1 cellular context compared by ENCODE assay signal in the genomic region with DNA sequence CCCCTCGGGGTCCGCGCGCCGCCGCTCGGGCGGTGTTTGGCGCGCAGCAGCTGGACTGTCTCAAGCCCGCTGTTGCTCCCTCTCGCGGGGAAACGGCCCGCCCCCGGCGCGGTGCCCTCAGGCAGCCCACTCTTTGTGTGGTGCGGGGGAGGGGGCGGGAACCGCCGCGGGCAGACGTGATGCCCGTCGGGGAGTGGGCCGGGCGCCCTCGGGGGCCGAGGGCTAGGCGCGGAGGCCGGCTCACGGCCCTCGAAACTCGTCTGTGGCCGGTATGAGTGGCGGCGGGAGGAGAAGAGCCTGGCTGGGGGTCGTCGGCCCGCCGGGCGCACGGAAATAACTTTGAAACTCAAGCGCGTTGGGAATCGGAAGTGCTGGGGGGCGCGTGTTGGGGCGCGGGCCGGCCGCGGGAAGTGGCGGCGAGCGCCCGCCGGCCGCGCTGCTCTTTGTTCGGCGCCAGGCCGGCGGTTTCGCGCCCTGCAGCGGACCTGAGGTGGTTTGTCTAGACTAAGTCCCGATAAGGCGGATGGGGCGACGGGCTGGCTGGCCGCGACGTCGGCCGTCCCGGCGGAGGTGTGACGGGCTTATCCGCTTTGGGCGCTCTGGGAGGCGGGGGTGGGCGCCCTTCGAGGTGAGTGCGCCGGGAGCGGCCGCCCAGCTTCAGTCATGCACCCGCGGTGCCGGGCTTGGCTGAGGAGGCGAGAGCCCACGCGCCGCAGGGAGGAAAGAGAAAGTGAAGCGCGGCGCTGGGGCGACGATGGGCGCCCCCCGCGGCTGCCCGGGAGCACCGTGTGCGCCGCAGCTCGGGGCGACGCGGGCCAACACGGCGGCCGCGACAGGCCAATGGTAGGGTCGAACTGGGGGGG.
TF ChIP-seq lines count a peak whose summit lies in the region.

No MANE protein-coding gene starts in this region.

TF ChIP-seq in HepG2, 621 proteins besides CTCF, POLR2A, EP300 and RAD21 (continued from another document and continues in another):
- TF ChIP-seq, protein P1, sequence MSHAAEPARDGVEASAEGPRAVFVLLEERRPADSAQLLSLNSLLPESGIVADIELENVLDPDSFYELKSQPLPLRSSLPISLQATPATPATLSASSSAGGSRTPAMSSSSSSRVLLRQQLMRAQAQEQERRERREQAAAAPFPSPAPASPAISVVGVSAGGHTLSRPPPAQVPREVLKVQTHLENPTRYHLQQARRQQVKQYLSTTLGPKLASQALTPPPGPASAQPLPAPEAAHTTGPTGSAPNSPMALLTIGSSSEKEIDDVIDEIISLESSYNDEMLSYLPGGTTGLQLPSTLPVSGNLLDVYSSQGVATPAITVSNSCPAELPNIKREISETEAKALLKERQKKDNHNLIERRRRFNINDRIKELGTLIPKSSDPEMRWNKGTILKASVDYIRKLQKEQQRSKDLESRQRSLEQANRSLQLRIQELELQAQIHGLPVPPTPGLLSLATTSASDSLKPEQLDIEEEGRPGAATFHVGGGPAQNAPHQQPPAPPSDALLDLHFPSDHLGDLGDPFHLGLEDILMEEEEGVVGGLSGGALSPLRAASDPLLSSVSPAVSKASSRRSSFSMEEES (CRISPR knock-in tag; IDR thresholded peaks at IDR 0.05): no peak
- no peak; the same call in 1 of the 2 replicates for TF ChIP-seq HOXA3 (CRISPR knock-in tag; IDR thresholded peaks at IDR 0.05)
- TF ChIP-seq ZMYM3 (CRISPR knock-in tag; IDR thresholded peaks at IDR 0.05): no peak
- no peak for TF ChIP-seq ZKSCAN1 (IDR thresholded peaks at IDR 0.05; ENCODE audit: low read length)
- TF ChIP-seq SOX13 (IDR thresholded peaks at IDR 0.05): no peak
- TF ChIP-seq SOX13 (CRISPR knock-in tag; conservative IDR thresholded peaks at IDR 0.05 in 1 of 2, IDR thresholded peaks at IDR 0.05 in 1 of 2): no peak
- no peak for TF ChIP-seq ZNF296 (CRISPR knock-in tag; conservative IDR thresholded peaks at IDR 0.05)
- TF ChIP-seq, protein P2, sequence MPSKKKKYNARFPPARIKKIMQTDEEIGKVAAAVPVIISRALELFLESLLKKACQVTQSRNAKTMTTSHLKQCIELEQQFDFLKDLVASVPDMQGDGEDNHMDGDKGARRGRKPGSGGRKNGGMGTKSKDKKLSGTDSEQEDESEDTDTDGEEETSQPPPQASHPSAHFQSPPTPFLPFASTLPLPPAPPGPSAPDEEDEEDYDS (CRISPR knock-in tag; IDR thresholded peaks at IDR 0.05): no peak
- TF ChIP-seq ELF3 (CRISPR knock-in tag; IDR thresholded peaks at IDR 0.05): no peak
- no peak for TF ChIP-seq ZNF563 (CRISPR knock-in tag; IDR thresholded peaks at IDR 0.05)
- TF ChIP-seq, protein P3, sequence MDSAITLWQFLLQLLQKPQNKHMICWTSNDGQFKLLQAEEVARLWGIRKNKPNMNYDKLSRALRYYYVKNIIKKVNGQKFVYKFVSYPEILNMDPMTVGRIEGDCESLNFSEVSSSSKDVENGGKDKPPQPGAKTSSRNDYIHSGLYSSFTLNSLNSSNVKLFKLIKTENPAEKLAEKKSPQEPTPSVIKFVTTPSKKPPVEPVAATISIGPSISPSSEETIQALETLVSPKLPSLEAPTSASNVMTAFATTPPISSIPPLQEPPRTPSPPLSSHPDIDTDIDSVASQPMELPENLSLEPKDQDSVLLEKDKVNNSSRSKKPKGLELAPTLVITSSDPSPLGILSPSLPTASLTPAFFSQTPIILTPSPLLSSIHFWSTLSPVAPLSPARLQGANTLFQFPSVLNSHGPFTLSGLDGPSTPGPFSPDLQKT (CRISPR knock-in tag; IDR thresholded peaks at IDR 0.05; ENCODE audit: borderline replicate concordance): no peak
- TF ChIP-seq ZNF564 (CRISPR knock-in tag; IDR thresholded peaks at IDR 0.05): peak; percentile 90
- TF ChIP-seq, protein P4, sequence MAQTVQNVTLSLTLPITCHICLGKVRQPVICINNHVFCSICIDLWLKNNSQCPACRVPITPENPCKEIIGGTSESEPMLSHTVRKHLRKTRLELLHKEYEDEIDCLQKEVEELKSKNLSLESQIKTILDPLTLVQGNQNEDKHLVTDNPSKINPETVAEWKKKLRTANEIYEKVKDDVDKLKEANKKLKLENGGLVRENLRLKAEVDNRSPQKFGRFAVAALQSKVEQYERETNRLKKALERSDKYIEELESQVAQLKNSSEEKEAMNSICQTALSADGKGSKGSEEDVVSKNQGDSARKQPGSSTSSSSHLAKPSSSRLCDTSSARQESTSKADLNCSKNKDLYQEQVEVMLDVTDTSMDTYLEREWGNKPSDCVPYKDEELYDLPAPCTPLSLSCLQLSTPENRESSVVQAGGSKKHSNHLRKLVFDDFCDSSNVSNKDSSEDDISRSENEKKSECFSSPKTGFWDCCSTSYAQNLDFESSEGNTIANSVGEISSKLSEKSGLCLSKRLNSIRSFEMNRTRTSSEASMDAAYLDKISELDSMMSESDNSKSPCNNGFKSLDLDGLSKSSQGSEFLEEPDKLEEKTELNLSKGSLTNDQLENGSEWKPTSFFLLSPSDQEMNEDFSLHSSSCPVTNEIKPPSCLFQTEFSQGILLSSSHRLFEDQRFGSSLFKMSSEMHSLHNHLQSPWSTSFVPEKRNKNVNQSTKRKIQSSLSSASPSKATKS (CRISPR knock-in tag; IDR thresholded peaks at IDR 0.05): no peak; the same call in 1 of the 2 replicates
- TF ChIP-seq SOX6 (IDR thresholded peaks at IDR 0.05): no peak
- TF ChIP-seq SOX6 (CRISPR knock-in tag; IDR thresholded peaks at IDR 0.05): no peak
- TF ChIP-seq CHD4 (IDR thresholded peaks at IDR 0.05; ENCODE audit: borderline replicate concordance, low read length): no peak
- TF ChIP-seq MXD4 (CRISPR knock-in tag; IDR thresholded peaks at IDR 0.05): no peak; the same call in 1 of the 2 replicates
- TF ChIP-seq ZNF33B (CRISPR knock-in tag; IDR thresholded peaks at IDR 0.05): no peak
- no peak for TF ChIP-seq EHMT2 (IDR thresholded peaks at IDR 0.05; ENCODE audit: borderline replicate concordance, low read depth, low read length)
- TF ChIP-seq SUZ12 (IDR thresholded peaks at IDR 0.05; ENCODE audit: low read depth, low read length): no peak
- no peak for TF ChIP-seq CEBPB (IDR thresholded peaks at IDR 0.05; ENCODE audit: borderline replicate concordance, low read depth, low read length)
- no peak for TF ChIP-seq ZNF879 (CRISPR knock-in tag; IDR thresholded peaks at IDR 0.05)
- TF ChIP-seq, protein P5, sequence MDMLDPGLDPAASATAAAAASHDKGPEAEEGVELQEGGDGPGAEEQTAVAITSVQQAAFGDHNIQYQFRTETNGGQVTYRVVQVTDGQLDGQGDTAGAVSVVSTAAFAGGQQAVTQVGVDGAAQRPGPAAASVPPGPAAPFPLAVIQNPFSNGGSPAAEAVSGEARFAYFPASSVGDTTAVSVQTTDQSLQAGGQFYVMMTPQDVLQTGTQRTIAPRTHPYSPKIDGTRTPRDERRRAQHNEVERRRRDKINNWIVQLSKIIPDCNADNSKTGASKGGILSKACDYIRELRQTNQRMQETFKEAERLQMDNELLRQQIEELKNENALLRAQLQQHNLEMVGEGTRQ (IDR thresholded peaks at IDR 0.05; ENCODE audit: low read depth, low read length): no peak
- TF ChIP-seq, protein P5 (CRISPR knock-in tag; IDR thresholded peaks at IDR 0.05; ENCODE audit: borderline replicate concordance): no peak
- TF ChIP-seq HOXA9 (CRISPR knock-in tag; IDR thresholded peaks at IDR 0.05; ENCODE audit: borderline replicate concordance): peak; percentile 89
- no peak for TF ChIP-seq ZNF431 (CRISPR knock-in tag; IDR thresholded peaks at IDR 0.05; ENCODE audit: borderline replicate concordance, low read depth)
- no peak for TF ChIP-seq LCORL (IDR thresholded peaks at IDR 0.05)
- no peak; the same call in 1 of the 2 replicates for TF ChIP-seq LCORL (CRISPR knock-in tag; IDR thresholded peaks at IDR 0.05)
- TF ChIP-seq, protein P6, sequence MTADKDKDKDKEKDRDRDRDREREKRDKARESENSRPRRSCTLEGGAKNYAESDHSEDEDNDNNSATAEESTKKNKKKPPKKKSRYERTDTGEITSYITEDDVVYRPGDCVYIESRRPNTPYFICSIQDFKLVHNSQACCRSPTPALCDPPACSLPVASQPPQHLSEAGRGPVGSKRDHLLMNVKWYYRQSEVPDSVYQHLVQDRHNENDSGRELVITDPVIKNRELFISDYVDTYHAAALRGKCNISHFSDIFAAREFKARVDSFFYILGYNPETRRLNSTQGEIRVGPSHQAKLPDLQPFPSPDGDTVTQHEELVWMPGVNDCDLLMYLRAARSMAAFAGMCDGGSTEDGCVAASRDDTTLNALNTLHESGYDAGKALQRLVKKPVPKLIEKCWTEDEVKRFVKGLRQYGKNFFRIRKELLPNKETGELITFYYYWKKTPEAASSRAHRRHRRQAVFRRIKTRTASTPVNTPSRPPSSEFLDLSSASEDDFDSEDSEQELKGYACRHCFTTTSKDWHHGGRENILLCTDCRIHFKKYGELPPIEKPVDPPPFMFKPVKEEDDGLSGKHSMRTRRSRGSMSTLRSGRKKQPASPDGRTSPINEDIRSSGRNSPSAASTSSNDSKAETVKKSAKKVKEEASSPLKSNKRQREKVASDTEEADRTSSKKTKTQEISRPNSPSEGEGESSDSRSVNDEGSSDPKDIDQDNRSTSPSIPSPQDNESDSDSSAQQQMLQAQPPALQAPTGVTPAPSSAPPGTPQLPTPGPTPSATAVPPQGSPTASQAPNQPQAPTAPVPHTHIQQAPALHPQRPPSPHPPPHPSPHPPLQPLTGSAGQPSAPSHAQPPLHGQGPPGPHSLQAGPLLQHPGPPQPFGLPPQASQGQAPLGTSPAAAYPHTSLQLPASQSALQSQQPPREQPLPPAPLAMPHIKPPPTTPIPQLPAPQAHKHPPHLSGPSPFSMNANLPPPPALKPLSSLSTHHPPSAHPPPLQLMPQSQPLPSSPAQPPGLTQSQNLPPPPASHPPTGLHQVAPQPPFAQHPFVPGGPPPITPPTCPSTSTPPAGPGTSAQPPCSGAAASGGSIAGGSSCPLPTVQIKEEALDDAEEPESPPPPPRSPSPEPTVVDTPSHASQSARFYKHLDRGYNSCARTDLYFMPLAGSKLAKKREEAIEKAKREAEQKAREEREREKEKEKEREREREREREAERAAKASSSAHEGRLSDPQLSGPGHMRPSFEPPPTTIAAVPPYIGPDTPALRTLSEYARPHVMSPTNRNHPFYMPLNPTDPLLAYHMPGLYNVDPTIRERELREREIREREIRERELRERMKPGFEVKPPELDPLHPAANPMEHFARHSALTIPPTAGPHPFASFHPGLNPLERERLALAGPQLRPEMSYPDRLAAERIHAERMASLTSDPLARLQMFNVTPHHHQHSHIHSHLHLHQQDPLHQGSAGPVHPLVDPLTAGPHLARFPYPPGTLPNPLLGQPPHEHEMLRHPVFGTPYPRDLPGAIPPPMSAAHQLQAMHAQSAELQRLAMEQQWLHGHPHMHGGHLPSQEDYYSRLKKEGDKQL (CRISPR knock-in tag; IDR thresholded peaks at IDR 0.05; ENCODE audit: low read depth): no peak
- TF ChIP-seq ZNF121 (CRISPR knock-in tag; IDR thresholded peaks at IDR 0.05): no peak
- no peak for TF ChIP-seq ZNF282 (IDR thresholded peaks at IDR 0.05; ENCODE audit: partially characterized antibody)
- no peak for TF ChIP-seq PAWR (CRISPR knock-in tag; IDR thresholded peaks at IDR 0.05; ENCODE audit: borderline replicate concordance)
- TF ChIP-seq, protein P7, sequence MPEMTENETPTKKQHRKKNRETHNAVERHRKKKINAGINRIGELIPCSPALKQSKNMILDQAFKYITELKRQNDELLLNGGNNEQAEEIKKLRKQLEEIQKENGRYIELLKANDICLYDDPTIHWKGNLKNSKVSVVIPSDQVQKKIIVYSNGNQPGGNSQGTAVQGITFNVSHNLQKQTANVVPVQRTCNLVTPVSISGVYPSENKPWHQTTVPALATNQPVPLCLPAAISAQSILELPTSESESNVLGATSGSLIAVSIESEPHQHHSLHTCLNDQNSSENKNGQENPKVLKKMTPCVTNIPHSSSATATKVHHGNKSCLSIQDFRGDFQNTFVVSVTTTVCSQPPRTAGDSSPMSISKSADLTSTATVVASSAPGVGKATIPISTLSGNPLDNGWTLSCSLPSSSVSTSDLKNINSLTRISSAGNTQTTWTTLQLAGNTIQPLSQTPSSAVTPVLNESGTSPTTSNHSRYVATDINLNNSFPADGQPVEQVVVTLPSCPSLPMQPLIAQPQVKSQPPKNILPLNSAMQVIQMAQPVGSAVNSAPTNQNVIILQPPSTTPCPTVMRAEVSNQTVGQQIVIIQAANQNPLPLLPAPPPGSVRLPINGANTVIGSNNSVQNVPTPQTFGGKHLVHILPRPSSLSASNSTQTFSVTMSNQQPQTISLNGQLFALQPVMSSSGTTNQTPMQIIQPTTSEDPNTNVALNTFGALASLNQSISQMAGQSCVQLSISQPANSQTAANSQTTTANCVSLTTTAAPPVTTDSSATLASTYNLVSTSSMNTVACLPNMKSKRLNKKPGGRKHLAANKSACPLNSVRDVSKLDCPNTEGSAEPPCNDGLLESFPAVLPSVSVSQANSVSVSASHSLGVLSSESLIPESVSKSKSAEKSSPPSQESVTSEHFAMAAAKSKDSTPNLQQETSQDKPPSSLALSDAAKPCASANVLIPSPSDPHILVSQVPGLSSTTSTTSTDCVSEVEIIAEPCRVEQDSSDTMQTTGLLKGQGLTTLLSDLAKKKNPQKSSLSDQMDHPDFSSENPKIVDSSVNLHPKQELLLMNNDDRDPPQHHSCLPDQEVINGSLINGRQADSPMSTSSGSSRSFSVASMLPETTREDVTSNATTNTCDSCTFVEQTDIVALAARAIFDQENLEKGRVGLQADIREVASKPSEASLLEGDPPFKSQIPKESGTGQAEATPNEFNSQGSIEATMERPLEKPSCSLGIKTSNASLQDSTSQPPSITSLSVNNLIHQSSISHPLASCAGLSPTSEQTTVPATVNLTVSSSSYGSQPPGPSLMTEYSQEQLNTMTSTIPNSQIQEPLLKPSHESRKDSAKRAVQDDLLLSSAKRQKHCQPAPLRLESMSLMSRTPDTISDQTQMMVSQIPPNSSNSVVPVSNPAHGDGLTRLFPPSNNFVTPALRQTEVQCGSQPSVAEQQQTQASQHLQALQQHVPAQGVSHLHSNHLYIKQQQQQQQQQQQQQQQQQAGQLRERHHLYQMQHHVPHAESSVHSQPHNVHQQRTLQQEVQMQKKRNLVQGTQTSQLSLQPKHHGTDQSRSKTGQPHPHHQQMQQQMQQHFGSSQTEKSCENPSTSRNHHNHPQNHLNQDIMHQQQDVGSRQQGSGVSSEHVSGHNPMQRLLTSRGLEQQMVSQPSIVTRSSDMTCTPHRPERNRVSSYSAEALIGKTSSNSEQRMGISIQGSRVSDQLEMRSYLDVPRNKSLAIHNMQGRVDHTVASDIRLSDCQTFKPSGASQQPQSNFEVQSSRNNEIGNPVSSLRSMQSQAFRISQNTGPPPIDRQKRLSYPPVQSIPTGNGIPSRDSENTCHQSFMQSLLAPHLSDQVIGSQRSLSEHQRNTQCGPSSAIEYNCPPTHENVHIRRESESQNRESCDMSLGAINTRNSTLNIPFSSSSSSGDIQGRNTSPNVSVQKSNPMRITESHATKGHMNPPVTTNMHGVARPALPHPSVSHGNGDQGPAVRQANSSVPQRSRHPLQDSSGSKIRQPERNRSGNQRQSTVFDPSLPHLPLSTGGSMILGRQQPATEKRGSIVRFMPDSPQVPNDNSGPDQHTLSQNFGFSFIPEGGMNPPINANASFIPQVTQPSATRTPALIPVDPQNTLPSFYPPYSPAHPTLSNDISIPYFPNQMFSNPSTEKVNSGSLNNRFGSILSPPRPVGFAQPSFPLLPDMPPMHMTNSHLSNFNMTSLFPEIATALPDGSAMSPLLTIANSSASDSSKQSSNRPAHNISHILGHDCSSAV (CRISPR knock-in tag; IDR thresholded peaks at IDR 0.05; ENCODE audit: borderline replicate concordance): no peak
